Comparison of ENCODE assay signal across 15 cellular contexts in the genomic region with DNA sequence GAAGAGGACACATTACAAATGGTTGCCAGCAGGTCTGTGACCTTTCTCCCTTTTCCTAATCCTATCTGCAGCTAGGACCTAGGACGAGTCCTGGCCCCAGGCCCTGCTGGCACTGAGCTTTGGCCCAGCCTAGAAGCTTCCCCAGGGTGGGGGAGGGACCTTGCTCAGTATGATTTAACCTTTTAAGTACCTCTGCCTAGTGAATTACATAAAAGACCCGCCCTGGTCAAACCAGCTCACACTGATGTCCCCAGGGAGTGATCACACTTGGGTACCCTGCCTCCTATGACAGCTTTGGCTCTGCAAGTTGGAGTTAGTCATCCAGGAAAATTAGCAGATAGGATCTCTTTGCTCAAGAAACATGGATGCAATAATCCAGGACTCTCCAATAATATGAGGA. TPM values are rescaled to one million over a fixed set of nuclear protein-coding genes. Genes with fewer than 3 reads are reported as not detected.
DNase-seq lines count a peak whose midpoint lies in the region; ATAC-seq and TF ChIP-seq lines count a peak whose summit lies in the region.
"Had no signal": no experiment of that assay in that cellular context is flagged by ENCODE, and none has a peak within 500 bp of the region (broad histone marks: within the 10 kb centered on the region; RNA-seq: fewer than 3 reads in every experiment).

No MANE protein-coding gene starts in this region.

- DNase-seq in ELF-1 (ENCODE audit: low read depth, low spot score) (peak; percentile 49), WTC11 (ENCODE audit: low spot score) (no peak), Right ventricle myocardium inferior (ENCODE audit: missing footprints) (peak; percentile 82), posterior vena cava (ENCODE audit: low spot score) (peak; percentile 91), SKM-1 (lab: John Stamatoyannopoulos, UW; ENCODE audit: unreplicated experiment) (no peak), Kasumi-1 (lab: John Stamatoyannopoulos, UW) (no peak), foreskin melanocyte (no peak)
- DNase-seq in activated T-helper 1 cell treated with anti-CD3 and anti-CD28 coated beads, Interleukin-12 subunit alpha, Interleukin-12 subunit beta, Interleukin-2, Interleukin-4 antibody, amounts not matched to agents 30 ng/mL and 10 ng/mL and 1 ng/mL, durations not matched to agents 14 hours and 24 hours and 36 hours (ENCODE audit: low spot score) = no peak
- DNase-seq: activated CD4-positive, alpha-beta T cell treated with anti-CD3 and anti-CD28 coated beads for 4 hours; activated T-cell treated with anti-CD3 and anti-CD28 coated beads, Interleukin-2, amount 50 U/mL, for 72 hours; DMS53; H7; KBM-7; T-helper 2 cell had no signal

- no peak overlapping the region for H3K4me3 Mint-ChIP-seq in WTC11
- no peak overlapping the region for H3K4me3 Mint-ChIP-seq in activated T-helper 1 cell treated with anti-CD3 and anti-CD28 coated beads, Interleukin-12 subunit alpha, Interleukin-12 subunit beta, Interleukin-2, Interleukin-4 antibody, amounts not matched to agents 30 ng/mL and 10 ng/mL and 1 ng/mL, durations not matched to agents 14 hours and 24 hours and 36 hours
- H3K4me3 Mint-ChIP-seq: activated T-cell treated with anti-CD3 and anti-CD28 coated beads, Interleukin-2, amount 50 U/mL, for 72 hours; mesothelial cell of epicardium had no signal

- no peaks in the 10 kb centered on the region for H3K9me3 Mint-ChIP-seq in WTC11
- H3K9me3 Mint-ChIP-seq in activated T-helper 1 cell treated with anti-CD3 and anti-CD28 coated beads, Interleukin-12 subunit alpha, Interleukin-12 subunit beta, Interleukin-2, Interleukin-4 antibody, amounts not matched to agents 30 ng/mL and 10 ng/mL and 1 ng/mL, durations not matched to agents 14 hours and 24 hours and 36 hours = no peaks in the 10 kb centered on the region
- H3K9me3 Mint-ChIP-seq: activated T-cell treated with anti-CD3 and anti-CD28 coated beads, Interleukin-2, amount 50 U/mL, for 72 hours; mesothelial cell of epicardium had no signal

- CTCF ChIA-PET in WTC11 (lab: Charles Lee) = interaction anchor here (1.0 to 1.3 kb wide), 2 partner anchors 180 to 189 kb away, joined by 3 to 8 read pairs; no protein-coding TSS in a partner anchor

- POLR2A ChIA-PET in WTC11 (lab: Charles Lee) = interaction anchor here (0.6 to 1.0 kb wide), 2 partner anchors 112 to 189 kb away, joined by 3 read pairs; no protein-coding TSS in a partner anchor

- H3K4me1 Mint-ChIP-seq in WTC11 = 0 out of 2 replicates have a peak, but pooled peaks cover 3% of the 10 kb centered on the region
- peaks cover 3% of the 10 kb centered on the region for H3K4me1 Mint-ChIP-seq in activated T-helper 1 cell treated with anti-CD3 and anti-CD28 coated beads, Interleukin-12 subunit alpha, Interleukin-12 subunit beta, Interleukin-2, Interleukin-4 antibody, amounts not matched to agents 30 ng/mL and 10 ng/mL and 1 ng/mL, durations not matched to agents 14 hours and 24 hours and 36 hours (ENCODE audit: low read depth)

- H3K27ac Mint-ChIP-seq in WTC11 = 0 out of 2 replicates have a peak overlapping the region, but pooled peaks have one; percentile 41
- no peak overlapping the region for H3K27ac Mint-ChIP-seq in activated T-helper 1 cell treated with anti-CD3 and anti-CD28 coated beads, Interleukin-12 subunit alpha, Interleukin-12 subunit beta, Interleukin-2, Interleukin-4 antibody, amounts not matched to agents 30 ng/mL and 10 ng/mL and 1 ng/mL, durations not matched to agents 14 hours and 24 hours and 36 hours
- H3K27ac Mint-ChIP-seq: activated T-cell treated with anti-CD3 and anti-CD28 coated beads, Interleukin-2, amount 50 U/mL, for 72 hours; mesothelial cell of epicardium had no signal

- peaks cover 41% of the 10 kb centered on the region for H3K36me3 Mint-ChIP-seq in WTC11
- H3K36me3 Mint-ChIP-seq in activated T-helper 1 cell treated with anti-CD3 and anti-CD28 coated beads, Interleukin-12 subunit alpha, Interleukin-12 subunit beta, Interleukin-2, Interleukin-4 antibody, amounts not matched to agents 30 ng/mL and 10 ng/mL and 1 ng/mL, durations not matched to agents 14 hours and 24 hours and 36 hours (ENCODE audit: low read depth) = peaks cover 59% of the 10 kb centered on the region

- no peaks in the 10 kb centered on the region; the same call in 1 of the 2 replicates for H3K27me3 Mint-ChIP-seq in WTC11 (ENCODE audit: low read depth)
- no peaks in the 10 kb centered on the region for H3K27me3 Mint-ChIP-seq in activated T-helper 1 cell treated with anti-CD3 and anti-CD28 coated beads, Interleukin-12 subunit alpha, Interleukin-12 subunit beta, Interleukin-2, Interleukin-4 antibody, amounts not matched to agents 30 ng/mL and 10 ng/mL and 1 ng/mL, durations not matched to agents 14 hours and 24 hours and 36 hours (ENCODE audit: insufficient read depth)

- intact Hi-C loops in Right ventricle myocardium inferior (cut with DNase I) = loop anchor here (5.0 kb wide), 1 partner anchor 49 kb away; a partner anchor contains a TSS
- intact Hi-C loops in posterior vena cava (cut with DNase I) = loop anchor here in 1 of 2 donors (10.0 kb wide), 1 partner anchor 429 kb away; a partner anchor contains a TSS
- intact Hi-C loops in activated T-helper 1 cell treated with anti-CD3 and anti-CD28 coated beads, Interleukin-12 subunit alpha, Interleukin-12 subunit beta, Interleukin-2, Interleukin-4 antibody, amounts not matched to agents 30 ng/mL and 10 ng/mL and 1 ng/mL, durations not matched to agents 14 hours and 24 hours and 36 hours (cut with micrococcal nuclease) = no loop called here

- ATAC-seq in WTC11 (peak; percentile 39; the same call in 1 of the 2 replicates), Right ventricle myocardium inferior (peak; percentile 90)
- ATAC-seq: activated T-cell treated with anti-CD3 and anti-CD28 coated beads, Interleukin-2, amount 50 U/mL, for 72 hours had no signal

- no peak for TF ChIP-seq CTCF in WTC11 (IDR thresholded peaks at IDR 0.05)

TF ChIP-seq in WTC11, 78 proteins besides CTCF, POLR2A, EP300 and RAD21 (continues in another document):
- no peak for TF ChIP-seq MXD4 (CRISPR knock-in tag; IDR thresholded peaks at IDR 0.05; ENCODE audit: borderline replicate concordance)
- no peak for TF ChIP-seq TCF7 (CRISPR knock-in tag; IDR thresholded peaks at IDR 0.05; ENCODE audit: low read depth)
- TF ChIP-seq ZNF423 (CRISPR knock-in tag; IDR thresholded peaks at IDR 0.05) = no peak
- TF ChIP-seq, protein P1, sequence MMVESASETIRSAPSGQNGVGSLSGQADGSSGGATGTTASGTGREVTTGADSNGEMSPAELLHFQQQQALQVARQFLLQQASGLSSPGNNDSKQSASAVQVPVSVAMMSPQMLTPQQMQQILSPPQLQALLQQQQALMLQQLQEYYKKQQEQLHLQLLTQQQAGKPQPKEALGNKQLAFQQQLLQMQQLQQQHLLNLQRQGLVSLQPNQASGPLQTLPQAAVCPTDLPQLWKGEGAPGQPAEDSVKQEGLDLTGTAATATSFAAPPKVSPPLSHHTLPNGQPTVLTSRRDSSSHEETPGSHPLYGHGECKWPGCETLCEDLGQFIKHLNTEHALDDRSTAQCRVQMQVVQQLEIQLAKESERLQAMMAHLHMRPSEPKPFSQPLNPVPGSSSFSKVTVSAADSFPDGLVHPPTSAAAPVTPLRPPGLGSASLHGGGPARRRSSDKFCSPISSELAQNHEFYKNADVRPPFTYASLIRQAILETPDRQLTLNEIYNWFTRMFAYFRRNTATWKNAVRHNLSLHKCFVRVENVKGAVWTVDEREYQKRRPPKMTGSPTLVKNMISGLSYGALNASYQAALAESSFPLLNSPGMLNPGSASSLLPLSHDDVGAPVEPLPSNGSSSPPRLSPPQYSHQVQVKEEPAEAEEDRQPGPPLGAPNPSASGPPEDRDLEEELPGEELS (CRISPR knock-in tag; IDR thresholded peaks at IDR 0.05) = no peak
- TF ChIP-seq IRF2 (CRISPR knock-in tag; IDR thresholded peaks at IDR 0.05; ENCODE audit: borderline replicate concordance, low read depth) = no peak
- TF ChIP-seq, protein P2, sequence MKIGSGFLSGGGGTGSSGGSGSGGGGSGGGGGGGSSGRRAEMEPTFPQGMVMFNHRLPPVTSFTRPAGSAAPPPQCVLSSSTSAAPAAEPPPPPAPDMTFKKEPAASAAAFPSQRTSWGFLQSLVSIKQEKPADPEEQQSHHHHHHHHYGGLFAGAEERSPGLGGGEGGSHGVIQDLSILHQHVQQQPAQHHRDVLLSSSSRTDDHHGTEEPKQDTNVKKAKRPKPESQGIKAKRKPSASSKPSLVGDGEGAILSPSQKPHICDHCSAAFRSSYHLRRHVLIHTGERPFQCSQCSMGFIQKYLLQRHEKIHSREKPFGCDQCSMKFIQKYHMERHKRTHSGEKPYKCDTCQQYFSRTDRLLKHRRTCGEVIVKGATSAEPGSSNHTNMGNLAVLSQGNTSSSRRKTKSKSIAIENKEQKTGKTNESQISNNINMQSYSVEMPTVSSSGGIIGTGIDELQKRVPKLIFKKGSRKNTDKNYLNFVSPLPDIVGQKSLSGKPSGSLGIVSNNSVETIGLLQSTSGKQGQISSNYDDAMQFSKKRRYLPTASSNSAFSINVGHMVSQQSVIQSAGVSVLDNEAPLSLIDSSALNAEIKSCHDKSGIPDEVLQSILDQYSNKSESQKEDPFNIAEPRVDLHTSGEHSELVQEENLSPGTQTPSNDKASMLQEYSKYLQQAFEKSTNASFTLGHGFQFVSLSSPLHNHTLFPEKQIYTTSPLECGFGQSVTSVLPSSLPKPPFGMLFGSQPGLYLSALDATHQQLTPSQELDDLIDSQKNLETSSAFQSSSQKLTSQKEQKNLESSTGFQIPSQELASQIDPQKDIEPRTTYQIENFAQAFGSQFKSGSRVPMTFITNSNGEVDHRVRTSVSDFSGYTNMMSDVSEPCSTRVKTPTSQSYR (CRISPR knock-in tag; IDR thresholded peaks at IDR 0.05) = no peak

RNA-seq across cellular contexts. Expression of a gene that starts 21.9 kb away (rescaled TPM):
- total RNA-seq in WTC11 (2021) = 42.2 to 43.9 TPM (median 43.6 TPM) in 3 replicates
- total RNA-seq in Right ventricle myocardium inferior = 33.8 TPM
- total RNA-seq in posterior vena cava = 10 to 100 TPM; 31.3 to 37.2 TPM
- total RNA-seq in activated T-helper 1 cell treated with anti-CD3 and anti-CD28 coated beads, Interleukin-12 subunit alpha, Interleukin-12 subunit beta, Interleukin-2, Interleukin-4 antibody, amounts not matched to agents 30 ng/mL and 10 ng/mL and 1 ng/mL, durations not matched to agents 14 hours and 24 hours and 36 hours = 84.5 and 90.9 TPM in 2 replicates

RNA-seq across cellular contexts. Expression of a gene that starts 49.0 kb away (rescaled TPM):
- total RNA-seq in WTC11 (2021) = 119 to 140 TPM (median 131 TPM) in 3 replicates
- 381 TPM for total RNA-seq in Right ventricle myocardium inferior
- 10 to 100 TPM; 48.6 to 65.6 TPM for total RNA-seq in posterior vena cava
- total RNA-seq in activated T-helper 1 cell treated with anti-CD3 and anti-CD28 coated beads, Interleukin-12 subunit alpha, Interleukin-12 subunit beta, Interleukin-2, Interleukin-4 antibody, amounts not matched to agents 30 ng/mL and 10 ng/mL and 1 ng/mL, durations not matched to agents 14 hours and 24 hours and 36 hours = 89.4 and 96.5 TPM in 2 replicates

RNA-seq across cellular contexts. Expression of a gene that starts 49.3 kb away (rescaled TPM):
- total RNA-seq in WTC11 (2021) (13.4 to 17.3 TPM (median 17.2 TPM) in 3 replicates), Right ventricle myocardium inferior (21.7 TPM), posterior vena cava (10 to 100 TPM; 14.1 to 18.0 TPM)
- 28.4 and 28.5 TPM in 2 replicates for total RNA-seq in activated T-helper 1 cell treated with anti-CD3 and anti-CD28 coated beads, Interleukin-12 subunit alpha, Interleukin-12 subunit beta, Interleukin-2, Interleukin-4 antibody, amounts not matched to agents 30 ng/mL and 10 ng/mL and 1 ng/mL, durations not matched to agents 14 hours and 24 hours and 36 hours

Comparison
In these comparisons a context has a peak if more than half of its experiments do, and no peak if none do; other contexts are left out.
1. DNase-seq: peak in ELF-1 (single experiment), Right ventricle myocardium inferior (single experiment) and posterior vena cava (single experiment); none in WTC11 (single experiment), activated T-helper 1 cell treated with anti-CD3 and anti-CD28 coated beads, Interleukin-12 subunit alpha, Interleukin-12 subunit beta, Interleukin-2, Interleukin-4 antibody, amounts not matched to agents 30 ng/mL and 10 ng/mL and 1 ng/mL, durations not matched to agents 14 hours and 24 hours and 36 hours (single experiment), SKM-1 (single experiment), Kasumi-1 (0 of 2) and foreskin melanocyte (single experiment).